ENCODE assay signal across 18 cellular contexts in genomic region chr5:134008257-134008749, GRCh38.
"Had no signal": no experiment of that assay in that cellular context is flagged by ENCODE, and none has a peak within 500 bp of the region (broad histone marks: within the 10 kb centered on the region; RNA-seq: fewer than 3 reads in every experiment).

No MANE protein-coding gene starts in this region.

- H3K9me3 Mint-ChIP-seq: activated T-cell treated with anti-CD3 and anti-CD28 coated beads, Interleukin-2, amount 50 U/mL, for 72 hours; immature natural killer cell; naive thymus-derived CD8-positive, alpha-beta T cell had no signal

- DNase-seq: activated CD4-positive, alpha-beta T cell treated with anti-CD3 and anti-CD28 coated beads, Interleukin-2, amount 50 U/mL, for 4 hours; activated effector memory CD4-positive, alpha-beta T cell treated with anti-CD3 and anti-CD28 coated beads, Interleukin-2, amount 50 U/mL, for 16 hours; activated naive CD4-positive, alpha-beta T cell treated with anti-CD3 and anti-CD28 coated beads, Interleukin-2, amount 50 U/mL, for 16 hours; activated T-cell treated with anti-CD3 and anti-CD28 coated beads, Interleukin-2, amount 50 U/mL, for 72 hours; aorta; gastrocnemius medialis; heart right ventricle; immature natural killer cell; mesenchymal stem cell; naive thymus-derived CD8-positive, alpha-beta T cell; stimulated activated CD4-positive, alpha-beta T cell treated with anti-CD3 and anti-CD28 coated beads, Interleukin-12 subunit alpha, Interleukin-12 subunit beta, amount 100 ng/mL, for 4 hours; stimulated activated CD4-positive, alpha-beta T cell treated with anti-CD3 and anti-CD28 coated beads, Interleukin-1b, Interleukin-23, amount 100 ng/mL, for 48 hours; stimulated activated CD8-positive, alpha-beta memory T cell treated with anti-CD3 and anti-CD28 coated beads, Interleukin-4, amount 100 ng/mL, for 48 hours; stimulated activated naive CD4-positive, alpha-beta T cell had no signal

- H3K36me3 Mint-ChIP-seq: immature natural killer cell; naive thymus-derived CD8-positive, alpha-beta T cell had no signal

- H3K4me3 ChIP-seq: breast epithelium, coronary artery, gastrocnemius medialis, heart right ventricle, prostate gland, right atrium auricular region had no signal

- H3K27ac ChIP-seq: breast epithelium, coronary artery, heart right ventricle, prostate gland, right atrium auricular region had no signal

- ATAC-seq: activated T-cell treated with anti-CD3 and anti-CD28 coated beads, Interleukin-2, amount 50 U/mL, for 72 hours; gastrocnemius medialis; heart right ventricle; naive thymus-derived CD8-positive, alpha-beta T cell had no signal

- H3K4me3 Mint-ChIP-seq: activated T-cell treated with anti-CD3 and anti-CD28 coated beads, Interleukin-2, amount 50 U/mL, for 72 hours; immature natural killer cell; naive thymus-derived CD8-positive, alpha-beta T cell had no signal

- H3K9me3 ChIP-seq: breast epithelium, gastrocnemius medialis, heart right ventricle, prostate gland, right atrium auricular region had no signal

- H3K27me3 ChIP-seq: breast epithelium, gastrocnemius medialis, right atrium auricular region had no signal

- H3K36me3 ChIP-seq: breast epithelium, gastrocnemius medialis, heart right ventricle, prostate gland, right atrium auricular region had no signal

- H3K27ac Mint-ChIP-seq: activated T-cell treated with anti-CD3 and anti-CD28 coated beads, Interleukin-2, amount 50 U/mL, for 72 hours; immature natural killer cell had no signal
